1 cellular context compared by ENCODE assay signal in genomic region chr2:120942658-120943057, GRCh38.
TF ChIP-seq lines count a peak whose summit lies in the region.

No MANE protein-coding gene starts in this region.

TF ChIP-seq in IMR-90, 13 proteins besides CTCF, POLR2A, EP300 and RAD21 (continued from another document):
- TF ChIP-seq ELK1 (IDR thresholded peaks at IDR 0.05; ENCODE audit: borderline replicate concordance, low read depth, low read length): no peak
- no peak for TF ChIP-seq MAZ (IDR thresholded peaks at IDR 0.05; ENCODE audit: borderline replicate concordance, low read depth, low read length)
- no peak for TF ChIP-seq FOS (IDR thresholded peaks at IDR 0.05; ENCODE audit: low read depth, low read length)
- no peak for TF ChIP-seq CHD1 (IDR thresholded peaks at IDR 0.05; ENCODE audit: low read depth, low read length)
- no peak for TF ChIP-seq NFE2L2 (IDR thresholded peaks at IDR 0.05; ENCODE audit: low read depth, low read length)
TF ChIP-seq in IMR-90: peak in this region for 0.
